Comparison of ENCODE assay signal across 38 cellular contexts in genomic region chrX:80412042-80412441, GRCh38. TPM values are rescaled to one million over a fixed set of nuclear protein-coding genes. Genes with fewer than 3 reads are reported as not detected.
"Had no signal": no experiment of that assay in that cellular context is flagged by ENCODE, and none has a peak within 500 bp of the region (broad histone marks: within the 10 kb centered on the region; RNA-seq: fewer than 3 reads in every experiment).

No MANE protein-coding gene starts in this region.

- DNase-seq: Karpas-422, Kasumi-1, MG63, MM.1S, MV-4-11, NCI-H1048, NCI-H1092, NCI-H1105, NCI-H1105 treated with DMSO at 0.1 percent for 48 hours, NCI-H1417, NCI-H1417 treated with DMSO at 0.1 percent for 48 hours, NCI-H1436, NCI-H1436 treated with DMSO at 0.1 percent for 48 hours, NCI-H146, NCI-H1694, NCI-H1694 treated with DMSO at 0.1 percent for 48 hours, NCI-H187, NCI-H187 treated with DMSO at 0.1 percent for 48 hours, NCI-H1930, NCI-H2029, NCI-H2029 treated with DMSO at 0.1 percent for 48 hours, NCI-H2081, NCI-H2081 treated with DMSO at 0.1 percent for 48 hours, NCI-H2107, NCI-H2171, NCI-H2171 treated with DMSO at 0.1 percent for 48 hours, NCI-H2227 treated with DMSO at 0.1 percent for 48 hours, NCI-H226, NCI-H345, NCI-H446, NCI-H446 treated with DMSO at 0.1 percent for 48 hours, NCI-H510A, NCI-H510A treated with DMSO at 0.1 percent for 48 hours had no signal

- H3K4me2 ChIP-seq: KMS-11 had no signal

- H3K9ac ChIP-seq: KMS-11 had no signal

- H3K27me3 ChIP-seq: MG63 had no signal

- H3K4me3 ChIP-seq: MG63 had no signal

- H3K27ac ChIP-seq: KMS-11 had no signal

- H3K9me3 ChIP-seq: MG63 had no signal

- H3K36me3 ChIP-seq: MG63 had no signal

RNA-seq across cellular contexts. Expression of gene TENT5D, which starts 8.2 kb away (rescaled TPM):
- total RNA-seq: LHCN-M2, M059J, MCF 10A, NCI-H460 had no signal
